ENCODE assay signal across 8 cellular contexts in the genomic region with DNA sequence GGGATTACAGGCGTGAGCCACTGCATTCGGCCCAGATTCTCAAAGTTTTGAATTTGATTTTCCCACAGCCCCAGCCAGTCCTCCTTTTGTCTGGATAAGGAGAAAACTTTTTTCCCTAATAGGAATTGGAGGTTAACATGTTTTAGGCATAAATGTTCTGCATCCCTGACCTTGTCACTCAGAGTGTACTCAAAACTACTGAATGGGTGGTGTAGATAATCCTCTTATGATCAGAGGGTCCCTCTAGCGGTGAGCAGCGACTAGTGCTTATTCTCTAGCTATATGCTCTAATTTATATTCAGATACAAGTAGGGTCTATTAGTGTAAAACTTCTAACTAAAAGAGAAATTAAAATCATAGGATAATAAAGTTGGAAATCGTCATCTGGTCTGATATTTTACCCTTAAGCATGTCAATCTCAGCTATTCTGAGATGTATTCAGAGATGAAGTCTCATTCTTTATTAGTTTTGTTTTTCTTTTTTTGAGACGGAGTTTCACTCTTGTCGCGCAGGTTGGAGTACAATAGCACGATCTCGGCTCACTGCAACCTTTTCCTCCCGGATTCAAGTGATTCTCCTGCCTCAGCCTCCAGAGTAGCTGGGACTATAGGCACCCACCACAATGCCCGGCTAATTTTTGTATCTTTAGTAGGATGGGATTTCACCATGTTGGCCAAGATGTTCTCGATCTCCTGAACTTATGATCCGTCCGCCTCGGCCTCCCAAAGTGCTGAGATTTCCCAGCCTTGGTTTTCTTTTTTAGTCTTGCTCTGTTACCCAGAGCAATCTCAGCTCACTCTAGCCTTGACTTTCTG. TPM values are rescaled to one million over a fixed set of nuclear protein-coding genes. Genes with fewer than 3 reads are reported as not detected.
DNase-seq lines count a peak whose midpoint lies in the region; ATAC-seq, FAIRE-seq and TF ChIP-seq lines count a peak whose summit lies in the region.

No MANE protein-coding gene starts in this region.

- no peaks in the 10 kb centered on the region for H3K9me3 ChIP-seq in CD4-positive, alpha-beta T cell (ENCODE audit: control insufficient read depth, low read length)
- H3K9me3 ChIP-seq in mammary epithelial cell (replicated peaks; ENCODE audit: insufficient read depth, low read length) (no peaks in the 10 kb centered on the region), keratinocyte (ENCODE audit: control insufficient read depth, low read depth, low read length) (no peaks in the 10 kb centered on the region)

- peak overlapping the region; percentile 4 for H3K27ac Mint-ChIP-seq in CD4-positive, alpha-beta T cell

- POLR2A ChIA-PET in CD4-positive, alpha-beta T cell (lab: Charles Lee): interaction anchor here (0.7 to 1.2 kb wide), 6 partner anchors 30 to 227 kb away, joined by 3 to 8 read pairs (median 7); partner anchors contain the start of genes PSMB4, TNFAIP8L2, VPS72 and ZNF687
- POLR2A ChIA-PET in HEK293T (lab: Yijun Ruan, JAX): interaction anchor here (0.8 to 2.5 kb wide), 5 partner anchors 17 to 62 kb away, joined by 3 to 14 read pairs (median 8); partner anchors contain the start of genes VPS72 and ZNF687

- ATAC-seq in CD4-positive, alpha-beta T cell (ENCODE audit: poor library complexity): peak; percentile 53

- H3K36me3 Mint-ChIP-seq in CD4-positive, alpha-beta T cell (ENCODE audit: low read depth): peaks cover 33% of the 10 kb centered on the region

- H3K9me3 Mint-ChIP-seq in CD4-positive, alpha-beta T cell: no peaks in the 10 kb centered on the region

- dilution Hi-C loops in mammary epithelial cell (cut with HindIII; ENCODE audit: low sequenced_read_pairs): no loop called here
- dilution Hi-C loops in keratinocyte (cut with MboI; ENCODE audit: extremely low pct_ligation_motif_present, low sequenced_read_pairs): no loop called here

- H3K4me3 ChIP-seq in mammary epithelial cell (replicated peaks in 1 of 3; ENCODE audit: insufficient read depth in 1 of 3, low read depth in 2 of 3, low read length in 3 of 3) (no peak overlapping the region), keratinocyte (ENCODE audit: control insufficient read depth in 2 of 3, extremely low read depth in 1 of 3, insufficient read depth in 2 of 3, low read depth in 1 of 3, low read length in 3 of 3) (no peak overlapping the region)

- no peak for FAIRE-seq in keratinocyte (lab: Jason Lieb, UNC)

- H4K20me1 ChIP-seq in mammary epithelial cell (ENCODE audit: insufficient read depth, low read length): no peaks in the 10 kb centered on the region
- H4K20me1 ChIP-seq in keratinocyte (ENCODE audit: control insufficient read depth, extremely low read depth, insufficient read depth, low read length): no peaks in the 10 kb centered on the region

- H3K4me2 ChIP-seq in mammary epithelial cell (ENCODE audit: insufficient read depth, low read depth, low read length) (no peak overlapping the region), keratinocyte (ENCODE audit: control insufficient read depth, extremely low read depth, insufficient read depth, low read depth, low read length) (no peak overlapping the region)

- H3K4me3 Mint-ChIP-seq in CD4-positive, alpha-beta T cell: peak overlapping the region; percentile 48

- peaks cover 5% of the 10 kb centered on the region for H3K4me1 ChIP-seq in mammary epithelial cell (ENCODE audit: insufficient read depth, low read length)
- H3K4me1 ChIP-seq in keratinocyte (ENCODE audit: control insufficient read depth, extremely low read depth, insufficient read depth, low read length): peaks cover 6% of the 10 kb centered on the region

- intact Hi-C loops in CD4-positive, alpha-beta T cell (cut with DNase I, micrococcal nuclease): loop anchor here (1.0 to 10.0 kb wide), 4 partner anchors 56 to 237 kb away; no protein-coding TSS in a partner anchor
- intact Hi-C loops in mammary epithelial cell (cut with micrococcal nuclease): loop anchor here (1.0 to 2.0 kb wide), 2 partner anchors 56 to 79 kb away; no protein-coding TSS in a partner anchor

- 62% methylated on average over 14 of the region's 16 CpGs for WGBS in mammary epithelial cell (ENCODE audit: low coverage, missing lambda C conversion rate)

- H2AFZ ChIP-seq in mammary epithelial cell (ENCODE audit: low read depth, low read length): no peak overlapping the region
- H2AFZ ChIP-seq in keratinocyte (ENCODE audit: control insufficient read depth, low read length): no peak overlapping the region

- BruUV-seq in mammary epithelial cell (replicated peaks; lab: Mats Ljungman, UMichigan): no TSS peak

- H3K9me1 ChIP-seq in keratinocyte (ENCODE audit: control insufficient read depth, extremely low read depth, insufficient read depth, low read length): no peaks in the 10 kb centered on the region

- H3K9ac ChIP-seq in mammary epithelial cell (ENCODE audit: insufficient read depth, low read length) (no peak overlapping the region), keratinocyte (ENCODE audit: control insufficient read depth, extremely low read depth, insufficient read depth, low read length) (no peak overlapping the region)

- CTCF ChIA-PET in CD4-positive, alpha-beta T cell (lab: Charles Lee): interaction anchor here (0.6 to 2.2 kb wide), 18 partner anchors 10 to 181 kb away, joined by 3 to 16 read pairs (median 4); partner anchors contain the start of genes PSMB4, VPS72 and ZNF687
- CTCF ChIA-PET in HEK293T (lab: Yijun Ruan, JAX) (interaction anchor here (0.5 to 1.4 kb wide), 20 partner anchors 9 to 152 kb away, joined by 3 to 9 read pairs (median 4); no protein-coding TSS in a partner anchor), mammary epithelial cell (lab: Charles Lee; ENCODE audit: low non-redundant PET) (interaction anchor here (0.8 to 0.9 kb wide), 2 partner anchors 52 to 62 kb away, joined by 6 to 12 read pairs; partner anchors contain the start of gene VPS72)

- in situ Hi-C loops in mammary epithelial cell (cut with MboI; ENCODE audit: low sequenced_read_pairs in 2 of 2): loop anchor here in 1 of 2 donors (5.0 kb wide), 1 partner anchor 55 kb away; the partner anchor contains the start of gene PIP5K1A

- no peaks in the 10 kb centered on the region for H3K27me3 ChIP-seq in CD4-positive, alpha-beta T cell (ENCODE audit: control insufficient read depth, insufficient read depth, low read length)
- no peaks in the 10 kb centered on the region for H3K27me3 ChIP-seq in mammary epithelial cell (ENCODE audit: insufficient read depth, low read length)
- no peaks in the 10 kb centered on the region for H3K27me3 ChIP-seq in keratinocyte (ENCODE audit: control insufficient read depth, extremely low read depth, insufficient read depth, low read length)

- peaks cover 4% of the 10 kb centered on the region for H3K27me3 Mint-ChIP-seq in CD4-positive, alpha-beta T cell

- peak; percentile 90 for TF ChIP-seq CTCF in CD4-positive, alpha-beta T cell (IDR thresholded peaks at IDR 0.05)
- peak; percentile 80 to 95 for TF ChIP-seq CTCF in mammary epithelial cell (conservative IDR thresholded peaks at IDR 0.05 in 1 of 2, IDR thresholded peaks at IDR 0.05 in 1 of 2; ENCODE audit: extremely low read depth in 1 of 2, insufficient read depth in 1 of 2, low read depth in 1 of 2, low read length in 2 of 2)
- peak; percentile 57 to 88 (median 63) for TF ChIP-seq CTCF in keratinocyte (optimal IDR thresholded peaks at IDR 0.05 in 1 of 3, IDR thresholded peaks at IDR 0.05 in 1 of 3, conservative IDR thresholded peaks at IDR 0.05 in 1 of 3; ENCODE audit: extremely low read depth in 1 of 3, insufficient read depth in 2 of 3, low read length in 3 of 3)

- peak; percentile 38 to 64 (median 54) for DNase-seq in CD4-positive, alpha-beta T cell
- DNase-seq in HEK293T (ENCODE audit: extremely low spot score) (peak; percentile 74), NCI-H2196 treated with DMSO at 0.1 percent for 48 hours (lab: John Stamatoyannopoulos, UW; ENCODE audit: unreplicated experiment) (peak; percentile 62), UCSD-AML1 (lab: John Stamatoyannopoulos, UW; ENCODE audit: unreplicated experiment) (peak; percentile 22), mammary epithelial cell (peak; percentile 48), keratinocyte (ENCODE audit: low read depth, low spot score) (peak; percentile 53), GOT3 (lab: John Stamatoyannopoulos, UW) (no peak)
- DNase-seq in stimulated activated CD4-positive, alpha-beta T cell treated with anti-CD3 and anti-CD28 coated beads, Interleukin-2, amount 100 ng/mL, for 4 hours (ENCODE audit: low read depth): peak; percentile 56

- peaks cover 25% of the 10 kb centered on the region for H3K4me1 Mint-ChIP-seq in CD4-positive, alpha-beta T cell (ENCODE audit: low read depth)

- H3K27ac ChIP-seq in CD4-positive, alpha-beta T cell (ENCODE audit: low read depth, low read length): no peak overlapping the region
- H3K27ac ChIP-seq in mammary epithelial cell (ENCODE audit: insufficient read depth, low read depth, low read length): no peak overlapping the region
- H3K27ac ChIP-seq in keratinocyte (ENCODE audit: control insufficient read depth, insufficient read depth, low read length): no peak overlapping the region

- H3K79me2 ChIP-seq in mammary epithelial cell (ENCODE audit: insufficient read depth, low read length) (peaks cover 22% of the 10 kb centered on the region), keratinocyte (ENCODE audit: control insufficient read depth, insufficient read depth, low read length) (peaks cover 22% of the 10 kb centered on the region)

- H3K36me3 ChIP-seq in mammary epithelial cell (ENCODE audit: insufficient read depth, low read length) (peaks cover 20% of the 10 kb centered on the region), keratinocyte (ENCODE audit: control insufficient read depth in 2 of 2, extremely low read depth in 1 of 2, insufficient read depth in 2 of 2, low read length in 2 of 2) (peaks cover 11 to 15% of the 10 kb centered on the region in 2 experiments)

RNA-seq across cellular contexts. Expression of gene PSMD4, which starts 2.7 kb away (rescaled TPM):
- total RNA-seq in CD4-positive, alpha-beta T cell: 10 to 100 TPM; 57.2 TPM
- 100 to 1,000 TPM in 1 of 2 donors, 10 to 100 TPM in 1; 94.7 to 167 TPM for total RNA-seq in mammary epithelial cell
- polyA plus RNA-seq in mammary epithelial cell: 223 TPM
- polyA minus RNA-seq in mammary epithelial cell: 161 TPM
- 195 to 223 TPM (median 219 TPM) in 3 replicates for polyA plus RNA-seq in keratinocyte
- polyA plus RNA-seq in keratinocyte (2011; ENCODE audit: low read depth): 83.5 TPM
- polyA plus RNA-seq in keratinocyte (2011; cell fraction: cytosol; rRNA removed): 161 and 185 TPM in 2 replicates
- polyA plus RNA-seq in keratinocyte (2011; cell fraction: nucleus; rRNA removed): 161 and 166 TPM in 2 replicates
- polyA plus RNA-seq in keratinocyte (2012; ENCODE audit: low replicate concordance): 117 and 196 TPM in 2 replicates
- polyA minus RNA-seq in keratinocyte: 114 to 164 TPM (median 164 TPM) in 3 replicates
- polyA minus RNA-seq in keratinocyte (2011; cell fraction: cytosol; rRNA and poly(A)+ RNA removed): 98.0 TPM
- 34.0 and 55.1 TPM in 2 replicates for polyA minus RNA-seq in keratinocyte (2011; cell fraction: nucleus; rRNA and poly(A)+ RNA removed)

RNA-seq across cellular contexts. Expression of gene ZNF687, which starts 30.2 kb away (rescaled TPM):
- 10 to 100 TPM; 38.9 to 40.0 TPM for total RNA-seq in CD4-positive, alpha-beta T cell
- 10 to 100 TPM; 17.7 to 23.3 TPM for total RNA-seq in mammary epithelial cell
- 11.5 TPM for polyA plus RNA-seq in mammary epithelial cell
- polyA minus RNA-seq in mammary epithelial cell: 22.0 TPM
- 7.3 to 11.4 TPM (median 10.9 TPM) in 3 replicates for polyA plus RNA-seq in keratinocyte
- 4.7 TPM for polyA plus RNA-seq in keratinocyte (2011; ENCODE audit: low read depth)
- 5.7 and 7.7 TPM in 2 replicates for polyA plus RNA-seq in keratinocyte (2011; cell fraction: cytosol; rRNA removed)
- polyA plus RNA-seq in keratinocyte (2011; cell fraction: nucleus; rRNA removed): 16.5 and 20.4 TPM in 2 replicates
- 8.8 and 10.5 TPM in 2 replicates for polyA plus RNA-seq in keratinocyte (2012; ENCODE audit: low replicate concordance)
- 21.9 to 58.5 TPM (median 28.3 TPM) in 3 replicates for polyA minus RNA-seq in keratinocyte
- polyA minus RNA-seq in keratinocyte (2011; cell fraction: cytosol; rRNA and poly(A)+ RNA removed): 24.4 TPM
- polyA minus RNA-seq in keratinocyte (2011; cell fraction: nucleus; rRNA and poly(A)+ RNA removed): 28.9 and 29.3 TPM in 2 replicates

RNA-seq across cellular contexts. Expression of gene PIP5K1A, which starts 53.5 kb away (rescaled TPM):
- 10 to 100 TPM; 41.7 to 44.7 TPM for total RNA-seq in CD4-positive, alpha-beta T cell
- 100 to 1,000 TPM in 1 of 2 donors, 10 to 100 TPM in 1; 94.2 to 103 TPM for total RNA-seq in mammary epithelial cell
- polyA plus RNA-seq in mammary epithelial cell (56.0 TPM), keratinocyte (98.6 to 148 TPM (median 124 TPM) in 3 replicates)
- polyA minus RNA-seq in mammary epithelial cell (271 TPM), keratinocyte (191 to 227 TPM (median 226 TPM) in 3 replicates)
- polyA plus RNA-seq in keratinocyte (2011; ENCODE audit: low read depth): 40.9 TPM
- polyA plus RNA-seq in keratinocyte (2011; cell fraction: cytosol; rRNA removed): 99.7 and 191 TPM in 2 replicates
- polyA plus RNA-seq in keratinocyte (2011; cell fraction: nucleus; rRNA removed): 285 and 289 TPM in 2 replicates
- polyA plus RNA-seq in keratinocyte (2012; ENCODE audit: low replicate concordance): 45.5 and 51.0 TPM in 2 replicates
- polyA minus RNA-seq in keratinocyte (2011; cell fraction: cytosol; rRNA and poly(A)+ RNA removed): 42.0 TPM
- 151 and 276 TPM in 2 replicates for polyA minus RNA-seq in keratinocyte (2011; cell fraction: nucleus; rRNA and poly(A)+ RNA removed)
